Comparison of ENCODE assay signal across 8 cellular contexts in the genomic region with DNA sequence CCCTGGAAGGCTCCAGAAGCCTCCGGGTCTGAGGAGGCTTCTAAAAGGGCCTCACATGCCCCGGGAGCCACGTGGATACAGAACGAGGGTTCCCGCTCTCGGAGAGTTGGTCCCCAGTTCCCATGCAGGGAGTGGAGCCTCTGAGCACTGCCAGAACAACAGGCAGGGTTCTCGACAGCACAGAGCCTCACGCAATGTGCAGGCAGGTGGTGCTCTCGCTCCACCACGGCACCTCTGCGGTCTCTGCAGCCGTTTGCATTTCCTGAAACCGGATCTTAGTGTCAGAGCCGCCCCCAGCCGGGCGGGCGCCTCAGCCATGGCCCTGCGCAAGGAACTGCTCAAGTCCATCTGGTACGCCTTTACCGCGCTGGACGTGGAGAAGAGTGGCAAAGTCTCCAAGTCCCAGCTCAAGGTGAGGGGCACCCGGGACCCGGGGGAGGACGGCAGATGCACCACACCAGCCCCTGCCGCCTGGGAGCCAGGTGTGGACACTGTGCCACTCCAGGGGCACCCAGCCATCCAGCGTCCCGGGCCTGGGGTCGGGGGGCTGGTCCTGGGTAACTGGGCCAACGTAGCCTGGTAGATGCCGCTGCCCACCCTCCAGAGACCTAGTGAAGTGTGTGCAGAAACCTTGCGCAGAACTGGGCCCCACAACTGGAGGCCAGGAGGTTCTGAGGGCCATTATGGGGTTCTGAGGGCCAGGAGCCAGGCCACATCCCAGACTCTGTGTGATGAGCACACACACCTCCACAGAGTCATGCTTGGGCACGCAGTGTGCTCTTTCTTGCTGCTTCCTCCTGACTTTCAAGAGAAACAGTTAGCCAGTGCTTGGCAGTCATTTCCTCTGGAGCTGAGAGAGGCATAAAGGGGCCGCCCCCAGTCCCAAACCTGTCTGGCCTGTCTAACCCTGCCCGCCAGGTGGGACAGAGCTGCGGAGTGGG. TPM values are rescaled to one million over a fixed set of nuclear protein-coding genes. Genes with fewer than 3 reads are reported as not detected.
DNase-seq lines count a peak whose midpoint lies in the region; ATAC-seq lines count a peak whose summit lies in the region.

A gene with protein sequence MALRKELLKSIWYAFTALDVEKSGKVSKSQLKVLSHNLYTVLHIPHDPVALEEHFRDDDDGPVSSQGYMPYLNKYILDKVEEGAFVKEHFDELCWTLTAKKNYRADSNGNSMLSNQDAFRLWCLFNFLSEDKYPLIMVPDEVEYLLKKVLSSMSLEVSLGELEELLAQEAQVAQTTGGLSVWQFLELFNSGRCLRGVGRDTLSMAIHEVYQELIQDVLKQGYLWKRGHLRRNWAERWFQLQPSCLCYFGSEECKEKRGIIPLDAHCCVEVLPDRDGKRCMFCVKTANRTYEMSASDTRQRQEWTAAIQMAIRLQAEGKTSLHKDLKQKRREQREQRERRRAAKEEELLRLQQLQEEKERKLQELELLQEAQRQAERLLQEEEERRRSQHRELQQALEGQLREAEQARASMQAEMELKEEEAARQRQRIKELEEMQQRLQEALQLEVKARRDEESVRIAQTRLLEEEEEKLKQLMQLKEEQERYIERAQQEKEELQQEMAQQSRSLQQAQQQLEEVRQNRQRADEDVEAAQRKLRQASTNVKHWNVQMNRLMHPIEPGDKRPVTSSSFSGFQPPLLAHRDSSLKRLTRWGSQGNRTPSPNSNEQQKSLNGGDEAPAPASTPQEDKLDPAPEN (plus strand): TSS at position 278 of the 941 bp plus-strand sequence. CDS start 39 bp downstream, at position 317.

- H3K27me3 Mint-ChIP-seq in CD8-positive, alpha-beta memory T cell = no peaks in the 10 kb centered on the region
- H3K27me3 Mint-ChIP-seq in naive B cell = no peaks in the 10 kb centered on the region
- H3K27me3 Mint-ChIP-seq in stimulated activated memory B cell treated with anti-CD40 and anti-IgM and Interleukin-4, amounts not matched to agents 10 μg/mL and 1 μg/mL and 100 μg/mL, for 72 hours = no peaks in the 10 kb centered on the region

- no peaks in the 10 kb centered on the region for H3K27me3 ChIP-seq in CD8-positive, alpha-beta memory T cell (ENCODE audit: insufficient read depth, low read length, poor library complexity, severe bottlenecking)
- H3K27me3 ChIP-seq in NT2/D1 (ENCODE audit: insufficient read depth, insufficient read length) = no peaks in the 10 kb centered on the region
- no peaks in the 10 kb centered on the region for H3K27me3 ChIP-seq in esophagus (ENCODE audit: control insufficient read depth in 1 of 2, insufficient read depth in 2 of 2, low read length in 2 of 2)

- ATAC-seq in GM19452 (IDR thresholded peaks at IDR 0.05; ENCODE audit: unreplicated experiment) (peak; percentile 77), naive B cell (ENCODE audit: low read depth in 2 of 2) (peak; percentile 85 to 86)
- peak; percentile 93 for ATAC-seq in stimulated activated memory B cell treated with anti-CD40 and anti-IgM and Interleukin-4, amounts not matched to agents 10 μg/mL and 1 μg/mL and 100 μg/mL, for 72 hours

- H3K4me1 Mint-ChIP-seq in CD8-positive, alpha-beta memory T cell = peaks cover 43 to 54% (median 52%) of the 10 kb centered on the region in 3 donors
- H3K4me1 Mint-ChIP-seq in naive B cell = peaks cover 41 to 54% (median 51%) of the 10 kb centered on the region in 3 donors
- peaks cover 56% of the 10 kb centered on the region for H3K4me1 Mint-ChIP-seq in stimulated activated memory B cell treated with anti-CD40 and anti-IgM and Interleukin-4, amounts not matched to agents 10 μg/mL and 1 μg/mL and 100 μg/mL, for 72 hours

- H3K4me3 ChIP-seq in CD8-positive, alpha-beta memory T cell (ENCODE audit: low read length) = peak within 1 kb of the TSS; percentile 93
- H3K4me3 ChIP-seq in NT2/D1 (ENCODE audit: insufficient read length, low read depth) = peak within 1 kb of the TSS; percentile 47
- H3K4me3 ChIP-seq in esophagus (ENCODE audit: low read depth in 1 of 2, low read length in 2 of 2) = peak within 1 kb of the TSS; percentile 65 to 70

- H3K9me3 ChIP-seq in CD8-positive, alpha-beta memory T cell (ENCODE audit: low read length) = no peaks in the 10 kb centered on the region
- H3K9me3 ChIP-seq in NT2/D1 (ENCODE audit: insufficient read depth, low read length) (no peaks in the 10 kb centered on the region), esophagus (ENCODE audit: control insufficient read depth in 2 of 2, insufficient read depth in 1 of 2, low read depth in 1 of 2, low read length in 1 of 2) (no peaks in the 10 kb centered on the region)

- peak within 1 kb of the TSS; percentile 90 to 100 (median 98) for H3K27ac Mint-ChIP-seq in CD8-positive, alpha-beta memory T cell
- peak within 1 kb of the TSS; percentile 74 to 99 (median 94) for H3K27ac Mint-ChIP-seq in naive B cell
- H3K27ac Mint-ChIP-seq in stimulated activated memory B cell treated with anti-CD40 and anti-IgM and Interleukin-4, amounts not matched to agents 10 μg/mL and 1 μg/mL and 100 μg/mL, for 72 hours = peak within 1 kb of the TSS; percentile 95

- POLR2A ChIA-PET in CD8-positive, alpha-beta memory T cell (lab: Charles Lee) = interaction anchor here (1.0 to 1.8 kb wide), 6 partner anchors 12 to 155 kb away, joined by 3 to 7 read pairs (median 4); a partner anchor contains a TSS

- H3K36me3 Mint-ChIP-seq in CD8-positive, alpha-beta memory T cell = peaks cover 0 to 59% (median 11%) of the 10 kb centered on the region in 3 donors
- peaks cover 6 to 7% of the 10 kb centered on the region in 2 donors for H3K36me3 Mint-ChIP-seq in naive B cell
- peaks cover 32% of the 10 kb centered on the region for H3K36me3 Mint-ChIP-seq in stimulated activated memory B cell treated with anti-CD40 and anti-IgM and Interleukin-4, amounts not matched to agents 10 μg/mL and 1 μg/mL and 100 μg/mL, for 72 hours

- peaks cover 47% of the 10 kb centered on the region for H3K4me1 ChIP-seq in CD8-positive, alpha-beta memory T cell (ENCODE audit: insufficient read depth, low read length)
- peaks cover 6% of the 10 kb centered on the region for H3K4me1 ChIP-seq in NT2/D1 (ENCODE audit: insufficient read depth, insufficient read length)
- H3K4me1 ChIP-seq in esophagus (ENCODE audit: control insufficient read depth in 2 of 2, insufficient read depth in 2 of 2, low read length in 1 of 2) = peaks cover 4 to 9% of the 10 kb centered on the region in 2 donors

- H3K9me3 Mint-ChIP-seq in CD8-positive, alpha-beta memory T cell = no peaks in the 10 kb centered on the region
- H3K9me3 Mint-ChIP-seq in naive B cell = no peaks in the 10 kb centered on the region
- no peaks in the 10 kb centered on the region for H3K9me3 Mint-ChIP-seq in stimulated activated memory B cell treated with anti-CD40 and anti-IgM and Interleukin-4, amounts not matched to agents 10 μg/mL and 1 μg/mL and 100 μg/mL, for 72 hours

- CTCF ChIA-PET in CD8-positive, alpha-beta memory T cell (lab: Charles Lee) = interaction anchor here (0.6 to 13.7 kb wide), 20 partner anchors 9 to 439 kb away, joined by 3 to 295 read pairs (median 4); a partner anchor contains a TSS

- H3K27ac ChIP-seq in CD8-positive, alpha-beta memory T cell (ENCODE audit: low read depth, low read length) = peak within 1 kb of the TSS; percentile 86
- H3K27ac ChIP-seq in esophagus (ENCODE audit: low read depth in 2 of 2, low read length in 1 of 2) = peak within 1 kb of the TSS; percentile 93 to 95

- WGBS in esophagus, 2 donors = 12 to 13% methylated on average over 35 to 36 of the region's 36 CpGs

- H3K9ac ChIP-seq in NT2/D1 (ENCODE audit: insufficient read length, low read depth) = peak within 1 kb of the TSS; percentile 79

- peak; percentile 82 to 92 (median 84) for DNase-seq in CD8-positive, alpha-beta memory T cell
- peak; percentile 88 for DNase-seq in HT-29 (ENCODE audit: low spot score)
- DNase-seq in NT2/D1 (ENCODE audit: low read depth, low spot score) = peak; percentile 80
- DNase-seq in activated CD8-positive, alpha-beta memory T cell treated with anti-CD3 and anti-CD28 coated beads, Interleukin-2, amount 50 U/mL, for 48 hours = peak; percentile 90
- DNase-seq in naive B cell = peak; percentile 84

- peak within 1 kb of the TSS; percentile 81 to 93 (median 86) for H3K4me3 Mint-ChIP-seq in CD8-positive, alpha-beta memory T cell
- H3K4me3 Mint-ChIP-seq in naive B cell = peak within 1 kb of the TSS; percentile 70 to 93 (median 84)
- H3K4me3 Mint-ChIP-seq in stimulated activated memory B cell treated with anti-CD40 and anti-IgM and Interleukin-4, amounts not matched to agents 10 μg/mL and 1 μg/mL and 100 μg/mL, for 72 hours = peak within 1 kb of the TSS; percentile 73

- peaks cover 6% of the 10 kb centered on the region for H3K36me3 ChIP-seq in CD8-positive, alpha-beta memory T cell (ENCODE audit: insufficient read depth, low read length)
- H3K36me3 ChIP-seq in NT2/D1 (ENCODE audit: insufficient read depth, insufficient read length, low read length) (peaks cover 29% of the 10 kb centered on the region), esophagus (ENCODE audit: control insufficient read depth in 2 of 2, insufficient read depth in 2 of 2, low read length in 1 of 2) (peaks cover 0 to 12% of the 10 kb centered on the region in 2 donors)

RNA-seq across cellular contexts. Expression of the gene that starts here (rescaled TPM):
- total RNA-seq in CD8-positive, alpha-beta memory T cell = 10 to 100 TPM; 71.2 to 73.0 TPM
- 183 TPM for polyA plus RNA-seq in CD8-positive, alpha-beta memory T cell
- total RNA-seq in HT-29 (2014; rRNA removed; shearing (Covaris generic)) = 2.0 and 3.2 TPM in 2 replicates
- polyA plus RNA-seq in esophagus (10 to 100 TPM; 25.2 to 38.6 TPM), naive B cell (ENCODE audit: low read depth in 6 of 6) (100 to 1,000 TPM in 1 of 6 donors, 10 to 100 TPM in 5; 25.8 to 104 (median 58.3) TPM)

Comparison
In these comparisons a context has a peak if more than half of its experiments do, and no peak if none do; other contexts are left out.
1. Peak in every context shown above with its lines: DNase-seq, ATAC-seq, H3K4me3 ChIP-seq and H3K27ac ChIP-seq.
2. RNA of the gene that starts here (total RNA-seq): 71.2 to 73.0 TPM in CD8-positive, alpha-beta memory T cell; 2.0 to 3.2 TPM in HT-29; every median in the first group is over 10 times any median in the second.